Comparison of ENCODE assay signal across 12 cellular contexts in genomic region chr5:115450741-115451140, GRCh38.
DNase-seq lines count a peak whose midpoint lies in the region; ATAC-seq and TF ChIP-seq lines count a peak whose summit lies in the region.
"Had no signal": no experiment of that assay in that cellular context is flagged by ENCODE, and none has a peak within 500 bp of the region (broad histone marks: within the 10 kb centered on the region; RNA-seq: fewer than 3 reads in every experiment).

No MANE protein-coding gene starts in this region.

- no peak for TF ChIP-seq CTCF in brain microvascular endothelial cell (IDR thresholded peaks at IDR 0.05; ENCODE audit: low read depth, low read length, missing control alignments)
- no peak for TF ChIP-seq CTCF in nephron (IDR thresholded peaks at IDR 0.05; ENCODE audit: unreplicated experiment in 3 of 3)

- no peak overlapping the region for H3K4me3 Mint-ChIP-seq in nephron
- H3K4me3 Mint-ChIP-seq: activated CD8-positive, alpha-beta T cell treated with anti-CD3 and anti-CD28 coated beads, Interleukin-2, amount 10 ng/mL, durations not matched to agents 7 days and 5 days had no signal

- intact Hi-C loops in posterior cingulate gyrus (cut with DNase I) = no loop called here

- peak; percentile 82 for DNase-seq in GM04504 (ENCODE audit: low read depth)
- peak; percentile 70 for DNase-seq in brain microvascular endothelial cell
- DNase-seq in activated effector memory CD4-positive, alpha-beta T cell treated with anti-CD3 and anti-CD28 coated beads, Interleukin-2, amount 50 U/mL, for 16 hours = no peak
- no peak for DNase-seq in posterior cingulate gyrus
- DNase-seq in GDM1 (lab: John Stamatoyannopoulos, UW) = no peak
- no peak for DNase-seq in hippocampal formation (lab: John Stamatoyannopoulos, UW)
- DNase-seq: activated CD8-positive, alpha-beta T cell treated with anti-CD3 and anti-CD28 coated beads, Interleukin-2, amount 10 ng/mL, durations not matched to agents 7 days and 5 days; GF-D8; ovary; stimulated activated naive CD8-positive, alpha-beta T cell treated with anti-CD3 and anti-CD28 coated beads, Interleukin-15, Interleukin-2, amounts not matched to agents 100 U/mL and 50 U/mL, for 24 hours had no signal

- H3K27ac Mint-ChIP-seq in nephron = peak overlapping the region; percentile 50 to 84 (median 79)
- H3K27ac Mint-ChIP-seq: activated CD8-positive, alpha-beta T cell treated with anti-CD3 and anti-CD28 coated beads, Interleukin-2, amount 10 ng/mL, durations not matched to agents 7 days and 5 days had no signal

- H3K36me3 ChIP-seq in brain microvascular endothelial cell (replicated peaks) = no peaks in the 10 kb centered on the region
- H3K36me3 ChIP-seq: ovary had no signal

- H3K4me3 ChIP-seq in brain microvascular endothelial cell (ENCODE audit: low read depth, low read length) = no peak overlapping the region
- H3K4me3 ChIP-seq: ovary had no signal

- H3K27ac ChIP-seq in brain microvascular endothelial cell = peak overlapping the region; percentile 88
- H3K27ac ChIP-seq: ovary had no signal

- H3K9me3 Mint-ChIP-seq in nephron = peaks cover 6% of the 10 kb centered on the region

- no peaks in the 10 kb centered on the region for H3K27me3 ChIP-seq in brain microvascular endothelial cell (replicated peaks)
- H3K27me3 ChIP-seq: ovary had no signal

- peaks cover 21% of the 10 kb centered on the region for H3K4me1 Mint-ChIP-seq in nephron

- H3K36me3 Mint-ChIP-seq in nephron (ENCODE audit: low read depth) = peaks cover 3% of the 10 kb centered on the region

- in situ Hi-C loops in brain microvascular endothelial cell (cut with HindIII; ENCODE audit: low pct_ligation_motif_present, low sequenced_read_pairs) = no loop called here

- peak; percentile 60 for ATAC-seq in HG02642 (IDR thresholded peaks at IDR 0.05; ENCODE audit: poor library complexity, unreplicated experiment)
- ATAC-seq: activated CD8-positive, alpha-beta T cell treated with anti-CD3 and anti-CD28 coated beads, Interleukin-2, amount 10 ng/mL, durations not matched to agents 7 days and 5 days; stimulated activated naive CD8-positive, alpha-beta T cell treated with anti-CD3 and anti-CD28 coated beads, Interleukin-15, Interleukin-2, amounts not matched to agents 100 U/mL and 50 U/mL, for 24 hours had no signal

- peaks cover 3% of the 10 kb centered on the region for H3K27me3 Mint-ChIP-seq in nephron (ENCODE audit: low read depth)

Comparison
In these comparisons a context has a peak if more than half of its experiments do, and no peak if none do; other contexts are left out.
1. DNase-seq: peak in GM04504 (single experiment) and brain microvascular endothelial cell (single experiment); none in activated effector memory CD4-positive, alpha-beta T cell treated with anti-CD3 and anti-CD28 coated beads, Interleukin-2, amount 50 U/mL, for 16 hours (single experiment), posterior cingulate gyrus (0 of 10), GDM1 (single experiment) and hippocampal formation (0 of 2).